2 cellular contexts compared by ENCODE assay signal in genomic region chr1:16758060-16758459, GRCh38. TPM values are rescaled to one million over a fixed set of nuclear protein-coding genes. Genes with fewer than 3 reads are reported as not detected.
"Had no signal": no experiment of that assay in that cellular context is flagged by ENCODE, and none has a peak within 500 bp of the region (broad histone marks: within the 10 kb centered on the region; RNA-seq: fewer than 3 reads in every experiment).

No MANE protein-coding gene starts in this region.

RNA-seq across cellular contexts. Expression of gene RNU1-4, which starts 17.7 kb away (rescaled TPM):
- total RNA-seq: M059J had no signal
- polyA plus RNA-seq: SK-N-SH had no signal
